Comparison of ENCODE assay signal across 8 cellular contexts in genomic region chr18:31684279-31685096, GRCh38. TPM values are rescaled to one million over a fixed set of nuclear protein-coding genes. Genes with fewer than 3 reads are reported as not detected.
DNase-seq lines count a peak whose midpoint lies in the region; ATAC-seq and TF ChIP-seq lines count a peak whose summit lies in the region.

B4GALT6 (minus strand) TSS chr18:31684581; CDS start chr18:31684426, 155 bp downstream.

- peak within 1 kb of the TSS; percentile 94 for H3K4me3 Mint-ChIP-seq in activated naive CD4-positive, alpha-beta T cell treated with anti-CD3 and anti-CD28 coated beads, Interleukin-2, amount 50 U/mL, for 24 hours
- peak within 1 kb of the TSS; percentile 92 for H3K4me3 Mint-ChIP-seq in osteocyte (ENCODE audit: unreplicated experiment)

- H3K4me1 Mint-ChIP-seq in activated naive CD4-positive, alpha-beta T cell treated with anti-CD3 and anti-CD28 coated beads, Interleukin-2, amount 50 U/mL, for 24 hours = peaks cover 13% of the 10 kb centered on the region
- peaks cover 16% of the 10 kb centered on the region for H3K4me1 Mint-ChIP-seq in osteocyte (ENCODE audit: unreplicated experiment)

- peak; percentile 29 for ATAC-seq in GM18519 (IDR thresholded peaks at IDR 0.05; ENCODE audit: low FRiP score, unreplicated experiment)
- peak; percentile 39 for ATAC-seq in HG02943 (IDR thresholded peaks at IDR 0.05; ENCODE audit: low read depth, unreplicated experiment)
- ATAC-seq in Right ventricle myocardium inferior = peak; percentile 20

- peaks cover 39% of the 10 kb centered on the region for H3K27me3 Mint-ChIP-seq in activated naive CD4-positive, alpha-beta T cell treated with anti-CD3 and anti-CD28 coated beads, Interleukin-2, amount 50 U/mL, for 24 hours
- H3K27me3 Mint-ChIP-seq in osteocyte (ENCODE audit: unreplicated experiment) = no peaks in the 10 kb centered on the region

- TF ChIP-seq CTCF in AG10803 (conservative IDR thresholded peaks at IDR 0.05; ENCODE audit: low read length) (no peak), osteocyte (IDR thresholded peaks at IDR 0.05) (no peak)

- H3K9me3 Mint-ChIP-seq in activated naive CD4-positive, alpha-beta T cell treated with anti-CD3 and anti-CD28 coated beads, Interleukin-2, amount 50 U/mL, for 24 hours = no peaks in the 10 kb centered on the region
- H3K9me3 Mint-ChIP-seq in osteocyte (ENCODE audit: unreplicated experiment) = no peaks in the 10 kb centered on the region

- H3K36me3 Mint-ChIP-seq in activated naive CD4-positive, alpha-beta T cell treated with anti-CD3 and anti-CD28 coated beads, Interleukin-2, amount 50 U/mL, for 24 hours = no peaks in the 10 kb centered on the region
- no peaks in the 10 kb centered on the region for H3K36me3 Mint-ChIP-seq in osteocyte (ENCODE audit: unreplicated experiment)

- H3K4me3 ChIP-seq in AG10803 (ENCODE audit: low read length) = peak within 1 kb of the TSS; percentile 57

- H3K27ac Mint-ChIP-seq in activated naive CD4-positive, alpha-beta T cell treated with anti-CD3 and anti-CD28 coated beads, Interleukin-2, amount 50 U/mL, for 24 hours = no peak within 1 kb of the TSS
- peak within 1 kb of the TSS; percentile 79 for H3K27ac Mint-ChIP-seq in osteocyte (ENCODE audit: unreplicated experiment)

- peak; percentile 6 for DNase-seq in AG10803 (ENCODE audit: low read depth)
- DNase-seq in NCI-H748 (lab: John Stamatoyannopoulos, UW; ENCODE audit: unreplicated experiment) = peak; percentile 78
- peak; percentile 69 for DNase-seq in Right ventricle myocardium inferior (ENCODE audit: missing footprints)
- no peak for DNase-seq in osteocyte (ENCODE audit: extremely low spot score, unreplicated experiment)
- DNase-seq in GF-D8 (lab: John Stamatoyannopoulos, UW) = no peak

- intact Hi-C loops in Right ventricle myocardium inferior (cut with DNase I) = loop anchor here (2.0 to 5.0 kb wide), 2 partner anchors 38 to 72 kb away; no protein-coding TSS in a partner anchor

RNA-seq across cellular contexts. Expression of gene B4GALT6, which starts in this region (rescaled TPM):
- total RNA-seq in Right ventricle myocardium inferior (9.0 TPM), osteocyte (13.9 and 14.4 TPM in 2 replicates)

Comparison
In these comparisons a context has a peak if more than half of its experiments do, and no peak if none do; other contexts are left out.
1. DNase-seq: peak in AG10803 (single experiment), NCI-H748 (single experiment) and Right ventricle myocardium inferior (single experiment); none in osteocyte (single experiment) and GF-D8 (single experiment).
2. Peak in every context shown above with its lines, with median percentiles within 50 percentile points of each other: ATAC-seq.